ENCODE assay signal across 8 cellular contexts in the genomic region with DNA sequence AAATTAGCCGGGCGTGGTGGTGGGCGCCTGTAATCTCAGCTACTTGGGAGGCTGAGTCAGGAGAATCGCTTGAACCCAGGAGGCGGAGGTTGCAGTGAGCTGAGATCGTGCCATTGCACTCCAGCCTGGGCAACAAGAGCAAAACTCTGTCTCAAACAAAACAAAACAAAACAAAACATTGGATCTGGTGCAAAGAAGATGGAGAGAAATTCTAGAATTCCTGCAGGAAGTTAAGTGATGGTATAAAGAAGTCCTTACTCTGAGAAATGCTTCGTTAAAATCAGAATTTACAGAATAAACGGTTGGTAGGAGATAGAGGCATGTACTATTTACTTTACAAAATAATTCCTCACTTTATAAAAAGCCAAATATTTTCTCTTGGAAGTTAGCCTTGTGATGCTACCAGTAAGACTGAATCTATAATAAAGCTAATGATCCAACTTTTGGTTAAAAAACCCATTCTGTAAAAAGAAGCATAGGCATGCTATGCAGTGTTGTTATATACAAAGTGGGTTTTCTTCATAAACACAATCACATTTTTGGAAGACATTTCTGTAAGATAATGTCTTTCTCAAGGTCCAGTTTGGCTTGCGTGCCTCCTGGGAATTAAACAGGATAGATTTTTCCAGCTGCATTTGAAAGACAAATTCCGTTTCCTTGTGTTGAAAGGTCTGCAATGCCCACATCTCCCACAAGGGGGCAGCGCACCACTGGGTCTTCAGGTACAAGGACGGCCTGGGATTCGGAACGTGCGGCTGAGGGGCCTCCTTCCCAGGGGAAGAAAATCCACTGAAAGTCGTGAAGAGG. TPM values are rescaled to one million over a fixed set of nuclear protein-coding genes. Genes with fewer than 3 reads are reported as not detected.
A peak's percentile ranks its signal among the peaks of the same experiment; 100 is the strongest.
DNase-seq lines count a peak whose midpoint lies in the region; ATAC-seq and TF ChIP-seq lines count a peak whose summit lies in the region.

No MANE protein-coding gene starts in this region.

- H3K27me3 ChIP-seq in dorsolateral prefrontal cortex (no peaks in the 10 kb centered on the region), lung (ENCODE audit: control insufficient read depth, insufficient read depth) (no peaks in the 10 kb centered on the region)

- intact Hi-C loops in dorsolateral prefrontal cortex (cut with DNase I): loop anchor here (5.0 to 10.0 kb wide), 6 partner anchors 35 to 320 kb away; a partner anchor contains a TSS

- H3K27ac ChIP-seq in dorsolateral prefrontal cortex: no peak overlapping the region
- no peak overlapping the region for H3K27ac ChIP-seq in lung (ENCODE audit: low read depth in 1 of 2, low read length in 1 of 2)

- peak; percentile 80 for ATAC-seq in lung (ENCODE audit: insufficient read depth, low FRiP score)
- no peak for ATAC-seq in HG03469 (IDR thresholded peaks at IDR 0.05; ENCODE audit: unreplicated experiment)

- H3K36me3 ChIP-seq in lung (ENCODE audit: control insufficient read depth in 2 of 2, insufficient read depth in 2 of 2, low read length in 2 of 2): no peaks in the 10 kb centered on the region

- H3K4me3 ChIP-seq in dorsolateral prefrontal cortex (peak overlapping the region in 14 of 59 donors; percentile 1 to 38 (median 17)), lung (no peak overlapping the region)

- peak; percentile 82 for DNase-seq in AG09319 (ENCODE audit: extremely low read depth, low read depth)
- peak; percentile 8 for DNase-seq in GM19240 (ENCODE audit: insufficient read length, low spot score)
- DNase-seq in NCI-H446 treated with DMSO at 0.1 percent for 48 hours (lab: John Stamatoyannopoulos, UW): peak; percentile 39
- peak; percentile 74 to 79 for DNase-seq in activated CD4-positive, alpha-beta T cell treated with anti-CD3 and anti-CD28 coated beads, Interleukin-2, amount 50 U/mL, for 4 hours
- DNase-seq in dorsolateral prefrontal cortex: peak; percentile 81 to 94 (median 88)
- DNase-seq in lung (ENCODE audit: low spot score): peak; percentile 87
- DNase-seq in stimulated activated CD8-positive, alpha-beta memory T cell treated with anti-CD3 and anti-CD28 coated beads, Interleukin-12 subunit alpha, Interleukin-12 subunit beta, amount 100 ng/mL, for 24 hours (ENCODE audit: extremely low read depth): peak; percentile 21

- 45% methylated on average over 16 of the region's 16 CpGs for WGBS in lung, 2 donors

- peak; percentile 99 for TF ChIP-seq CTCF in AG09319 (IDR thresholded peaks at IDR 0.05; ENCODE audit: low read depth, low read length)
- peak; percentile 76 to 99 (median 96) for TF ChIP-seq CTCF in dorsolateral prefrontal cortex (IDR thresholded peaks at IDR 0.05 in 54 of 56, conservative IDR thresholded peaks at IDR 0.05 in 2 of 56; ENCODE audit: low read depth in 1 of 56, partially characterized antibody in 56 of 56)
- peak; percentile 98 for TF ChIP-seq CTCF in lung (IDR thresholded peaks at IDR 0.05; ENCODE audit: control extremely low read depth, extremely low read depth)

- H3K9me3 ChIP-seq in lung (ENCODE audit: control insufficient read depth in 2 of 2, insufficient read depth in 1 of 2, low read length in 1 of 2): no peaks in the 10 kb centered on the region

- H3K4me1 ChIP-seq in lung (ENCODE audit: control insufficient read depth in 2 of 2, insufficient read depth in 2 of 2, low read length in 2 of 2): no peaks in the 10 kb centered on the region

RNA-seq across cellular contexts. Expression of a gene that starts 35.6 kb away (rescaled TPM):
- 10 to 100 TPM in 31 of 120 experiments, 1 to 10 TPM in 89; 4.0 to 14.5 (median 8.7) TPM for total RNA-seq in dorsolateral prefrontal cortex
- 10 to 100 TPM in 1 of 2 donors, 1 to 10 TPM in 1; 7.8 to 13.3 TPM for total RNA-seq in lung
- 10 to 100 TPM in 1 of 2 donors, 1 to 10 TPM in 1; 8.2 to 19.4 TPM for polyA plus RNA-seq in lung

RNA-seq across cellular contexts. Expression of a gene that starts 59.3 kb away (rescaled TPM):
- total RNA-seq in dorsolateral prefrontal cortex (10 to 100 TPM in 119 of 120 experiments, 1 to 10 TPM in 1; 8.7 to 34.4 (median 19.7) TPM), lung (10 to 100 TPM; 16.5 to 35.7 TPM)
- polyA plus RNA-seq in lung: 10 to 100 TPM; 12.9 to 38.3 TPM

Comparison
In these comparisons a context has a peak if more than half of its experiments do, and no peak if none do; other contexts are left out.
1. DNase-seq: peak in every context shown above with its lines; median percentile 88 in dorsolateral prefrontal cortex; 87 in lung; 82 in AG09319; 76 in activated CD4-positive, alpha-beta T cell treated with anti-CD3 and anti-CD28 coated beads, Interleukin-2, amount 50 U/mL, for 4 hours; 39 in NCI-H446 treated with DMSO at 0.1 percent for 48 hours; 21 in stimulated activated CD8-positive, alpha-beta memory T cell treated with anti-CD3 and anti-CD28 coated beads, Interleukin-12 subunit alpha, Interleukin-12 subunit beta, amount 100 ng/mL, for 24 hours; 8 in GM19240.